In the genomic region with DNA sequence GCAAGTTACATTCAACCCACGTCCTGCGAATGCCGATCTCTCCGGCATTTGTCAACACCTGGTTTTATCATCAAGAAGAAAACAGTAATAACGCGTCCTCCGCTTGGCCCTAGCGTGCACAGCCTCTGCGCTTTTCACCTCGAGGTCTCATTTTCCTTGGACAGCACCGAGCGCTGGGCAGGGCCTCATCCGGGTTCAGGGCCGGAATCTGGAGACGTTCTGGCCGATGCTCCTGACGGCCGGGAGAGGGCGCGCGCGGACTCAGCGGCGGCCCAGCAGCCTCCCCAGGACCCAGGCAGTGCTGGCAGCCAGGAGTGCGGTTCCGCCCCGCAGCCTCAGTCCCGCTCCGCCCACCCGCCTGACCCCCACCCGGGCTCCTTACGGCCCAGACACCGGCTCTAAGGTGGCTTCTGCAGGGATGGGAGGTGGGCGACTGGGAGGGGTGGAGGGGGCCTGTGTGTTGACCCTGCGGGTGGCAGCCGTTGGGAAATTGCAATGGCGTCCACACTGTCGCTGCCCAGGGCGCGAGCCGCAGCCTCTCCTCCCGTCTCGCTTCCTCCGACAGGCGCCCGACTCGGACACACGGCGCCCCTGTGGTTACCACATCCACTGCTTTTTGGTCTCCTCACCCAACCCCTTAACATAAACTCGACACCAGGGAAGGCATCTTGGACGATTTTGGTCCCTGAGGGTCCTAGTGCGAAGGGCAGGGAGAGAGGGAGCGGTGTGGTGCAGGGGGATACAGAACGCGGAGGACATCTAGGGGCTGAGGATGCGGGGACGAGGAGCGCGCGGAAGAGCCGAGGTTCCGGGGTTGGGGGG, we compare ENCODE assay signal across 8 cellular contexts. TPM values are rescaled to one million over a fixed set of nuclear protein-coding genes. Genes with fewer than 3 reads are reported as not detected.
DNase-seq lines count a peak whose midpoint lies in the region; ATAC-seq and TF ChIP-seq lines count a peak whose summit lies in the region.

No MANE protein-coding gene starts in this region.

- TF ChIP-seq POLR2A in Peyer's patch (IDR thresholded peaks at IDR 0.05) = peak; percentile 38 to 65

- H3K4me3 Mint-ChIP-seq in naive thymus-derived CD4-positive, alpha-beta T cell = peak overlapping the region; percentile 89 to 98 (median 92)
- peak overlapping the region; percentile 90 for H3K4me3 Mint-ChIP-seq in stimulated activated memory B cell treated with anti-CD40 and anti-IgM and Interleukin-4, amounts not matched to agents 10 μg/mL and 1 μg/mL and 100 μg/mL, for 72 hours

- POLR2A ChIA-PET in naive thymus-derived CD4-positive, alpha-beta T cell (lab: Charles Lee) = interaction anchor here (1.3 kb wide), 1 partner anchor 22 kb away, joined by 5 read pairs; the partner anchor contains the start of gene FLYWCH2

- H3K27ac ChIP-seq in Peyer's patch = peak overlapping the region; percentile 83 to 96 (median 92)
- peak overlapping the region; percentile 62 for H3K27ac ChIP-seq in naive thymus-derived CD4-positive, alpha-beta T cell (ENCODE audit: low read depth, low read length)

- peak; percentile 88 to 97 (median 92) for TF ChIP-seq CTCF in Peyer's patch (IDR thresholded peaks at IDR 0.05)

- no peaks in the 10 kb centered on the region for H3K27me3 ChIP-seq in Peyer's patch
- H3K27me3 ChIP-seq in naive thymus-derived CD4-positive, alpha-beta T cell (ENCODE audit: control insufficient read depth in 2 of 2, insufficient read depth in 2 of 2, low read length in 2 of 2) = no peaks in the 10 kb centered on the region

- H3K4me3 ChIP-seq in Peyer's patch = peak overlapping the region; percentile 55 to 94 (median 82)
- H3K4me3 ChIP-seq in naive thymus-derived CD4-positive, alpha-beta T cell (ENCODE audit: low read length) = peak overlapping the region; percentile 70

- H3K4me1 ChIP-seq in Peyer's patch = peaks cover 0 to 15% (median 6%) of the 10 kb centered on the region in 4 donors
- H3K4me1 ChIP-seq in naive thymus-derived CD4-positive, alpha-beta T cell (ENCODE audit: control insufficient read depth in 2 of 2, insufficient read depth in 2 of 2, low read length in 2 of 2) = peaks cover 7 to 12% of the 10 kb centered on the region in 2 donors

- peak; percentile 40; the same call in 1 of the 2 replicates for TF ChIP-seq RAD21 in Ishikawa (IDR thresholded peaks at IDR 0.05; ENCODE audit: low read depth)

- no peak for TF ChIP-seq EP300 in Ishikawa (IDR thresholded peaks at IDR 0.05; ENCODE audit: borderline replicate concordance)

- H3K36me3 ChIP-seq in Peyer's patch = no peaks in the 10 kb centered on the region
- no peaks in the 10 kb centered on the region for H3K36me3 ChIP-seq in naive thymus-derived CD4-positive, alpha-beta T cell (ENCODE audit: control insufficient read depth in 2 of 3, insufficient read depth in 3 of 3, low read length in 3 of 3)

- intact Hi-C loops in naive thymus-derived CD4-positive, alpha-beta T cell (cut with micrococcal nuclease) = loop anchor here (1.0 to 10.0 kb wide), 8 partner anchors 8 to 370 kb away; partner anchors contain the start of genes CEMP1 (in 1 of the 2), FLYWCH2 (in 1 of the 2), PDPK1 (in 1 of the 2) and TNFRSF12A (in 1 of the 2)

- DNase-seq in CMK (ENCODE audit: low read depth) (peak; percentile 65), Peyer's patch (peak; percentile 69 to 91 (median 90)), fibroblast of gingiva (ENCODE audit: low read depth) (peak; percentile 85)
- DNase-seq in activated T-helper 1 cell treated with anti-CD3 and anti-CD28 coated beads, Interleukin-2, amount 50 U/mL, for 16 hours (ENCODE audit: low read depth in 1 of 2, low spot score in 1 of 2) = peak; percentile 51 to 71
- DNase-seq in naive thymus-derived CD4-positive, alpha-beta T cell = peak; percentile 61 to 84 (median 71)

- ATAC-seq in GM21360 (IDR thresholded peaks at IDR 0.05; ENCODE audit: unreplicated experiment) = peak; percentile 40
- ATAC-seq in naive thymus-derived CD4-positive, alpha-beta T cell = peak; percentile 61
- peak; percentile 76 for ATAC-seq in stimulated activated memory B cell treated with anti-CD40 and anti-IgM and Interleukin-4, amounts not matched to agents 10 μg/mL and 1 μg/mL and 100 μg/mL, for 72 hours

- H3K9me3 ChIP-seq in Peyer's patch = no peaks in the 10 kb centered on the region
- no peaks in the 10 kb centered on the region for H3K9me3 ChIP-seq in naive thymus-derived CD4-positive, alpha-beta T cell (ENCODE audit: control insufficient read depth in 2 of 3, low read length in 3 of 3)

- H3K27me3 Mint-ChIP-seq in naive thymus-derived CD4-positive, alpha-beta T cell = peaks cover 0 to 2% (median 0%) of the 10 kb centered on the region in 5 donors
- H3K27me3 Mint-ChIP-seq in stimulated activated memory B cell treated with anti-CD40 and anti-IgM and Interleukin-4, amounts not matched to agents 10 μg/mL and 1 μg/mL and 100 μg/mL, for 72 hours = no peaks in the 10 kb centered on the region

- H3K9me3 Mint-ChIP-seq in naive thymus-derived CD4-positive, alpha-beta T cell = peaks cover 0 to 4% (median 0%) of the 10 kb centered on the region in 11 donors
- H3K9me3 Mint-ChIP-seq in stimulated activated memory B cell treated with anti-CD40 and anti-IgM and Interleukin-4, amounts not matched to agents 10 μg/mL and 1 μg/mL and 100 μg/mL, for 72 hours = no peaks in the 10 kb centered on the region

- peaks cover 12 to 34% (median 28%) of the 10 kb centered on the region in 7 donors for H3K4me1 Mint-ChIP-seq in naive thymus-derived CD4-positive, alpha-beta T cell
- H3K4me1 Mint-ChIP-seq in stimulated activated memory B cell treated with anti-CD40 and anti-IgM and Interleukin-4, amounts not matched to agents 10 μg/mL and 1 μg/mL and 100 μg/mL, for 72 hours = peaks cover 34% of the 10 kb centered on the region

- CTCF ChIA-PET in naive thymus-derived CD4-positive, alpha-beta T cell (lab: Charles Lee) = interaction anchor here (1.3 to 2.3 kb wide), 3 partner anchors 16 to 23 kb away, joined by 3 to 16 read pairs (median 5); partner anchors contain the start of gene FLYWCH2

- H3K36me3 Mint-ChIP-seq in naive thymus-derived CD4-positive, alpha-beta T cell = no peaks in the 10 kb centered on the region
- no peaks in the 10 kb centered on the region for H3K36me3 Mint-ChIP-seq in stimulated activated memory B cell treated with anti-CD40 and anti-IgM and Interleukin-4, amounts not matched to agents 10 μg/mL and 1 μg/mL and 100 μg/mL, for 72 hours

- H3K27ac Mint-ChIP-seq in naive thymus-derived CD4-positive, alpha-beta T cell = peak overlapping the region in 8 of 9 donors; percentile 74 to 88 (median 82)
- peak overlapping the region; percentile 72 for H3K27ac Mint-ChIP-seq in stimulated activated memory B cell treated with anti-CD40 and anti-IgM and Interleukin-4, amounts not matched to agents 10 μg/mL and 1 μg/mL and 100 μg/mL, for 72 hours

TF ChIP-seq in Ishikawa, 13 proteins besides CTCF, POLR2A, EP300 and RAD21 (continues in another document):
- TF ChIP-seq EGR1 (IDR thresholded peaks at IDR 0.05) (no peak), TAF1 (IDR thresholded peaks at IDR 0.05; ENCODE audit: low read depth) (peak; percentile 32; the same call in 1 of the 2 replicates), FOXM1 (IDR thresholded peaks at IDR 0.05; ENCODE audit: borderline replicate concordance, low read depth) (no peak), ZBTB7A (IDR thresholded peaks at IDR 0.05; ENCODE audit: low read depth) (peak; percentile 88), TEAD4 (IDR thresholded peaks at IDR 0.05) (no peak; the same call in 1 of the 2 replicates), USF1 (IDR thresholded peaks at IDR 0.05) (peak; percentile 4; the same call in 1 of the 2 replicates)
- TF ChIP-seq, protein P1, sequence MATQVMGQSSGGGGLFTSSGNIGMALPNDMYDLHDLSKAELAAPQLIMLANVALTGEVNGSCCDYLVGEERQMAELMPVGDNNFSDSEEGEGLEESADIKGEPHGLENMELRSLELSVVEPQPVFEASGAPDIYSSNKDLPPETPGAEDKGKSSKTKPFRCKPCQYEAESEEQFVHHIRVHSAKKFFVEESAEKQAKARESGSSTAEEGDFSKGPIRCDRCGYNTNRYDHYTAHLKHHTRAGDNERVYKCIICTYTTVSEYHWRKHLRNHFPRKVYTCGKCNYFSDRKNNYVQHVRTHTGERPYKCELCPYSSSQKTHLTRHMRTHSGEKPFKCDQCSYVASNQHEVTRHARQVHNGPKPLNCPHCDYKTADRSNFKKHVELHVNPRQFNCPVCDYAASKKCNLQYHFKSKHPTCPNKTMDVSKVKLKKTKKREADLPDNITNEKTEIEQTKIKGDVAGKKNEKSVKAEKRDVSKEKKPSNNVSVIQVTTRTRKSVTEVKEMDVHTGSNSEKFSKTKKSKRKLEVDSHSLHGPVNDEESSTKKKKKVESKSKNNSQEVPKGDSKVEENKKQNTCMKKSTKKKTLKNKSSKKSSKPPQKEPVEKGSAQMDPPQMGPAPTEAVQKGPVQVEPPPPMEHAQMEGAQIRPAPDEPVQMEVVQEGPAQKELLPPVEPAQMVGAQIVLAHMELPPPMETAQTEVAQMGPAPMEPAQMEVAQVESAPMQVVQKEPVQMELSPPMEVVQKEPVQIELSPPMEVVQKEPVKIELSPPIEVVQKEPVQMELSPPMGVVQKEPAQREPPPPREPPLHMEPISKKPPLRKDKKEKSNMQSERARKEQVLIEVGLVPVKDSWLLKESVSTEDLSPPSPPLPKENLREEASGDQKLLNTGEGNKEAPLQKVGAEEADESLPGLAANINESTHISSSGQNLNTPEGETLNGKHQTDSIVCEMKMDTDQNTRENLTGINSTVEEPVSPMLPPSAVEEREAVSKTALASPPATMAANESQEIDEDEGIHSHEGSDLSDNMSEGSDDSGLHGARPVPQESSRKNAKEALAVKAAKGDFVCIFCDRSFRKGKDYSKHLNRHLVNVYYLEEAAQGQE (IDR thresholded peaks at IDR 0.05; ENCODE audit: low read depth) = 0 out of 2 replicates have a peak, but pooled peaks have one; percentile 45

RNA-seq across cellular contexts. Expression of gene FLYWCH1, which starts 7.4 kb away (rescaled TPM):
- total RNA-seq in Peyer's patch = 10 to 100 TPM; 30.1 to 67.4 (median 46.8) TPM
- 100 to 1,000 TPM in 2 of 5 experiments, 10 to 100 TPM in 3; 48.6 to 149 (median 87.0) TPM for total RNA-seq in naive thymus-derived CD4-positive, alpha-beta T cell
- polyA plus RNA-seq in naive thymus-derived CD4-positive, alpha-beta T cell = 10 to 100 TPM; 12.4 to 30.0 TPM

RNA-seq across cellular contexts. Expression of gene FLYWCH2, which starts 21.3 kb away (rescaled TPM):
- total RNA-seq in Peyer's patch = 10 to 100 TPM; 40.8 to 61.3 (median 53.1) TPM
- 10 to 100 TPM; 13.6 to 30.4 (median 24.0) TPM for total RNA-seq in naive thymus-derived CD4-positive, alpha-beta T cell
- polyA plus RNA-seq in naive thymus-derived CD4-positive, alpha-beta T cell = 10 to 100 TPM; 24.8 to 26.8 TPM

RNA-seq across cellular contexts. Expression of gene PRSS22, which starts 46.3 kb away (rescaled TPM):
- 1 to 10 TPM in 3 of 4 donors, not detected in 1; 1.4 to 1.9 (median 1.8) TPM for total RNA-seq in Peyer's patch
- total RNA-seq in naive thymus-derived CD4-positive, alpha-beta T cell = under 1 TPM in 2 of 5 experiments, not detected in 3; 0.59 to 0.72 TPM
- polyA plus RNA-seq in naive thymus-derived CD4-positive, alpha-beta T cell = not detected

RNA-seq across cellular contexts. Expression of gene KREMEN2, which starts 59.8 kb away (rescaled TPM):
- total RNA-seq in Peyer's patch = 1 to 10 TPM in 1 of 4 donors, under 1 TPM in 1, not detected in 2; 0.40 to 1.6 TPM
- total RNA-seq in naive thymus-derived CD4-positive, alpha-beta T cell = not detected
- not detected for polyA plus RNA-seq in naive thymus-derived CD4-positive, alpha-beta T cell

Comparison
In these comparisons a context has a peak if more than half of its experiments do, and no peak if none do; other contexts are left out.
1. Peak in every context shown above with its lines: DNase-seq, ATAC-seq, H3K4me3 ChIP-seq and H3K27ac ChIP-seq.